Comparison of ENCODE assay signal across 16 cellular contexts in the genomic region with DNA sequence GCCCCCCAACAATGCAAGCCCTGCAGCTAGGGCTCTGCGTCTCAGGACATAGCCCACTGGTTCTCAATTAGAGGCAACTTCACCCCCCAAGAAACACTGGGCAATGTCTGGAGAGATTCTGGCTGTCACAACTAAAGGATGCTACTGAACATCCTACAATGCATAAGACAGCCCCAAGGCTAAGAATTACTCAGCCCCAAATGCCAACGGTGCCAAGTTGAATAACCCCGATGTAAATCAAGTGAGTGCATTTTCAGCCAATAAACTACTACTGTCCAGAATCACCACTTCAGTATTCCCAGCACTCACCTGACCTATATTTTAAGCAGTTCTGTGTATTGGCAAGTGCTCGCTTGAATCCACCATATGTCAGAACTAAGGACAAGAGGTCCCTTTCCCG. TPM values are rescaled to one million over a fixed set of nuclear protein-coding genes. Genes with fewer than 3 reads are reported as not detected.
A peak's percentile ranks its signal among the peaks of the same experiment; 100 is the strongest.
DNase-seq lines count a peak whose midpoint lies in the region; ATAC-seq, FAIRE-seq and TF ChIP-seq lines count a peak whose summit lies in the region.
"Had no signal": no experiment of that assay in that cellular context is flagged by ENCODE, and none has a peak within 500 bp of the region (broad histone marks: within the 10 kb centered on the region; RNA-seq: fewer than 3 reads in every experiment).

No MANE protein-coding gene starts in this region.

- H3K4me3 ChIP-seq in SK-N-SH (ENCODE audit: low read depth in 2 of 2, low read length in 1 of 2) (no peak overlapping the region), keratinocyte (ENCODE audit: control insufficient read depth in 2 of 3, extremely low read depth in 1 of 3, insufficient read depth in 2 of 3, low read depth in 1 of 3, low read length in 3 of 3) (no peak overlapping the region)

- no peaks in the 10 kb centered on the region for H3K9me3 ChIP-seq in SK-N-SH
- no peaks in the 10 kb centered on the region for H3K9me3 ChIP-seq in keratinocyte (ENCODE audit: control insufficient read depth, low read depth, low read length)

- TF ChIP-seq CTCF in SK-N-SH (IDR thresholded peaks at IDR 0.05) (no peak), keratinocyte (optimal IDR thresholded peaks at IDR 0.05 in 1 of 3, IDR thresholded peaks at IDR 0.05 in 1 of 3, conservative IDR thresholded peaks at IDR 0.05 in 1 of 3; ENCODE audit: extremely low read depth in 1 of 3, insufficient read depth in 2 of 3, low read length in 3 of 3) (no peak)

- WGBS in SK-N-SH (ENCODE audit: low lambda C conversion rate), result 70% methylated on average over 5 of the region's 5 CpGs

- H3K79me2 ChIP-seq in SK-N-SH (ENCODE audit: insufficient read depth), result peaks cover 11% of the 10 kb centered on the region; the same call in 1 of the 2 replicates
- peaks cover 97% of the 10 kb centered on the region for H3K79me2 ChIP-seq in keratinocyte (ENCODE audit: control insufficient read depth, insufficient read depth, low read length)

- peaks cover 0 to 10% of the 10 kb centered on the region in 2 experiments; a peak in 2 of 4 replicates for H3K4me1 ChIP-seq in SK-N-SH (ENCODE audit: control insufficient read depth in 1 of 2, insufficient read depth in 2 of 2, low read depth in 1 of 2, low read length in 1 of 2)
- peaks cover 73% of the 10 kb centered on the region for H3K4me1 ChIP-seq in keratinocyte (ENCODE audit: control insufficient read depth, extremely low read depth, insufficient read depth, low read length)

- H3K9ac ChIP-seq in SK-N-SH (no peak overlapping the region), keratinocyte (ENCODE audit: control insufficient read depth, extremely low read depth, insufficient read depth, low read length) (peak overlapping the region; percentile 97)

- H3K27me3 ChIP-seq in SK-N-SH (ENCODE audit: insufficient read depth) (no peaks in the 10 kb centered on the region), keratinocyte (ENCODE audit: control insufficient read depth, extremely low read depth, insufficient read depth, low read length) (no peaks in the 10 kb centered on the region)

- H3K9me2 ChIP-seq in SK-N-SH, result no peaks in the 10 kb centered on the region

- H3K36me3 ChIP-seq in SK-N-SH (replicated peaks in 1 of 2; ENCODE audit: control insufficient read depth in 1 of 2, insufficient read depth in 2 of 2, low read length in 1 of 2) (no peaks in the 10 kb centered on the region), keratinocyte (ENCODE audit: control insufficient read depth in 2 of 2, extremely low read depth in 1 of 2, insufficient read depth in 2 of 2, low read length in 2 of 2) (peaks cover 22 to 24% of the 10 kb centered on the region in 2 experiments)

- H4K20me1 ChIP-seq in SK-N-SH (ENCODE audit: insufficient read depth) (no peaks in the 10 kb centered on the region), keratinocyte (ENCODE audit: control insufficient read depth, extremely low read depth, insufficient read depth, low read length) (peaks cover 92% of the 10 kb centered on the region)

- H3K27ac ChIP-seq in SK-N-SH (ENCODE audit: low read depth in 2 of 2, low read length in 1 of 2) (no peak overlapping the region), keratinocyte (ENCODE audit: control insufficient read depth, insufficient read depth, low read length) (no peak overlapping the region)
- H3K27ac ChIP-seq: 22Rv1 had no signal

- ATAC-seq in SK-N-SH treated with all-trans-retinoic acid at 6 μM for 48 hours, result peak; percentile 8; the same call in 1 of the 3 replicates
- no peak for ATAC-seq in GM21737 (IDR thresholded peaks at IDR 0.05; ENCODE audit: unreplicated experiment)
- no peak for ATAC-seq in GM18861 (IDR thresholded peaks at IDR 0.05; ENCODE audit: unreplicated experiment)

- no peak overlapping the region for H2AFZ ChIP-seq in SK-N-SH (ENCODE audit: low read depth)
- no peak overlapping the region for H2AFZ ChIP-seq in keratinocyte (ENCODE audit: control insufficient read depth, low read length)

- CTCF ChIA-PET in SK-N-SH (lab: Yijun Ruan, JAX), result interaction anchor here (0.6 to 1.4 kb wide), 2 partner anchors 15 to 477 kb away, joined by 3 to 4 read pairs; no protein-coding TSS in a partner anchor

- H3K9me1 ChIP-seq in keratinocyte (ENCODE audit: control insufficient read depth, extremely low read depth, insufficient read depth, low read length), result peaks cover 32% of the 10 kb centered on the region

- TF ChIP-seq RAD21 in SK-N-SH (IDR thresholded peaks at IDR 0.05; ENCODE audit: low read length), result no peak

- dilution Hi-C loops in keratinocyte (cut with MboI; ENCODE audit: extremely low pct_ligation_motif_present, low sequenced_read_pairs), result no loop called here

- TF ChIP-seq EP300 in SK-N-SH (IDR thresholded peaks at IDR 0.05; ENCODE audit: borderline replicate concordance in 1 of 2, low read depth in 1 of 2, low read length in 1 of 2), result no peak

- DNase-seq in SK-N-SH (no peak), RPMI7951 (ENCODE audit: low read depth) (peak; percentile 55), keratinocyte (ENCODE audit: low read depth, low spot score) (no peak), NCI-H1694 (lab: John Stamatoyannopoulos, UW) (no peak), NCI-H2081 treated with DMSO at 0.1 percent for 48 hours (lab: John Stamatoyannopoulos, UW) (no peak)
- DNase-seq: CD4-positive, alpha-beta memory T cell; DMS79; GF-D8; NCI-H187 treated with DMSO at 0.1 percent for 48 hours; OCI-M1 had no signal

- no peak overlapping the region for H3K4me2 ChIP-seq in SK-N-SH
- peak overlapping the region; percentile 95 for H3K4me2 ChIP-seq in keratinocyte (ENCODE audit: control insufficient read depth, extremely low read depth, insufficient read depth, low read depth, low read length)

- H3F3A ChIP-seq in SK-N-SH (replicated peaks; ENCODE audit: insufficient read depth), result no peaks in the 10 kb centered on the region

- POLR2A ChIA-PET in SK-N-SH (lab: Yijun Ruan, JAX), result no interaction called here

- peak; percentile 48 for FAIRE-seq in keratinocyte (lab: Jason Lieb, UNC)
- FAIRE-seq: GM12892 had no signal

TF ChIP-seq in SK-N-SH treated with all-trans-retinoic acid at 6 μM for 48 hours, 23 proteins besides CTCF, POLR2A, EP300 and RAD21:
- no peak for TF ChIP-seq TOX (CRISPR knock-in tag; IDR thresholded peaks at IDR 0.05; ENCODE audit: borderline replicate concordance)
- no peak for TF ChIP-seq OSR1 (CRISPR knock-in tag; IDR thresholded peaks at IDR 0.05)
- TF ChIP-seq RARB (CRISPR knock-in tag; IDR thresholded peaks at IDR 0.05), result no peak
- no peak for TF ChIP-seq POU6F1 (CRISPR knock-in tag; IDR thresholded peaks at IDR 0.05; ENCODE audit: borderline replicate concordance, low read depth)
- TF ChIP-seq ZNF565 (CRISPR knock-in tag; conservative IDR thresholded peaks at IDR 0.05; ENCODE audit: low read depth), result no peak
- TF ChIP-seq ZFP30 (CRISPR knock-in tag; IDR thresholded peaks at IDR 0.05), result no peak
- TF ChIP-seq GLIS3 (CRISPR knock-in tag; IDR thresholded peaks at IDR 0.05), result no peak
- no peak for TF ChIP-seq ZNF70 (CRISPR knock-in tag; IDR thresholded peaks at IDR 0.05)

TF ChIP-seq in SK-N-SH, 30 proteins besides CTCF, POLR2A, EP300 and RAD21 (continues in another document):
- no peak for TF ChIP-seq FOSL2 (IDR thresholded peaks at IDR 0.05; ENCODE audit: borderline replicate concordance, low read depth)
- no peak for TF ChIP-seq MXI1 (IDR thresholded peaks at IDR 0.05; ENCODE audit: low read depth, low read length)
- TF ChIP-seq TCF12 (IDR thresholded peaks at IDR 0.05), result no peak
- no peak for TF ChIP-seq SIN3A (IDR thresholded peaks at IDR 0.05; ENCODE audit: borderline replicate concordance, low read depth, low read length)
- TF ChIP-seq GABPA (IDR thresholded peaks at IDR 0.05; ENCODE audit: low read depth), result no peak
- no peak for TF ChIP-seq YY1 (IDR thresholded peaks at IDR 0.05; ENCODE audit: low read depth)
- no peak for TF ChIP-seq MEF2A (IDR thresholded peaks at IDR 0.05; ENCODE audit: borderline replicate concordance, low read depth)
- no peak for TF ChIP-seq SMC3 (IDR thresholded peaks at IDR 0.05; ENCODE audit: low read depth, low read length)
- TF ChIP-seq RFX5 (IDR thresholded peaks at IDR 0.05; ENCODE audit: low read length), result no peak
- no peak for TF ChIP-seq FOXM1 (IDR thresholded peaks at IDR 0.05; ENCODE audit: low read depth)
- TF ChIP-seq TAF1 (IDR thresholded peaks at IDR 0.05; ENCODE audit: borderline replicate concordance, low read depth, low read length), result no peak
- no peak for TF ChIP-seq TEAD4 (IDR thresholded peaks at IDR 0.05; ENCODE audit: borderline replicate concordance, insufficient read depth)
- TF ChIP-seq, protein P1, sequence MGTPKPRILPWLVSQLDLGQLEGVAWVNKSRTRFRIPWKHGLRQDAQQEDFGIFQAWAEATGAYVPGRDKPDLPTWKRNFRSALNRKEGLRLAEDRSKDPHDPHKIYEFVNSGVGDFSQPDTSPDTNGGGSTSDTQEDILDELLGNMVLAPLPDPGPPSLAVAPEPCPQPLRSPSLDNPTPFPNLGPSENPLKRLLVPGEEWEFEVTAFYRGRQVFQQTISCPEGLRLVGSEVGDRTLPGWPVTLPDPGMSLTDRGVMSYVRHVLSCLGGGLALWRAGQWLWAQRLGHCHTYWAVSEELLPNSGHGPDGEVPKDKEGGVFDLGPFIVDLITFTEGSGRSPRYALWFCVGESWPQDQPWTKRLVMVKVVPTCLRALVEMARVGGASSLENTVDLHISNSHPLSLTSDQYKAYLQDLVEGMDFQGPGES (IDR thresholded peaks at IDR 0.05; ENCODE audit: low read depth, low read length), result no peak
- no peak for TF ChIP-seq POLR2AphosphoS5 (IDR thresholded peaks at IDR 0.05; ENCODE audit: low read depth, low read length)
- TF ChIP-seq EZH2phosphoT487 (IDR thresholded peaks at IDR 0.05; ENCODE audit: borderline replicate concordance, low read depth), result no peak
- no peak for TF ChIP-seq ELF1 (IDR thresholded peaks at IDR 0.05)
- no peak for TF ChIP-seq CHD2 (IDR thresholded peaks at IDR 0.05; ENCODE audit: low read length, partially characterized antibody)

RNA-seq across cellular contexts. Expression of gene RIPK4, which starts 6.9 kb away (rescaled TPM):
- polyA plus RNA-seq in SK-N-SH (2012; rRNA removed) (7.0 and 11.0 TPM in 2 replicates), keratinocyte (16.6 to 23.4 TPM (median 18.4 TPM) in 3 replicates)
- polyA plus RNA-seq in SK-N-SH (2012; cell fraction: cytosol; rRNA removed), result 4.2 and 5.7 TPM in 2 replicates
- polyA plus RNA-seq in SK-N-SH (2012; cell fraction: nucleus; rRNA removed), result 33.7 and 42.4 TPM in 2 replicates
- total RNA-seq in RPMI7951 (2014; rRNA removed; shearing (Covaris generic)), result 10.3 and 12.3 TPM in 2 replicates
- polyA plus RNA-seq in keratinocyte (2011; ENCODE audit: low read depth), result 11.0 TPM
- polyA plus RNA-seq in keratinocyte (2011; cell fraction: cytosol; rRNA removed), result 13.0 and 20.1 TPM in 2 replicates
- polyA plus RNA-seq in keratinocyte (2011; cell fraction: nucleus; rRNA removed), result 54.2 and 65.2 TPM in 2 replicates
- 30.8 and 35.3 TPM in 2 replicates for polyA plus RNA-seq in keratinocyte (2012; ENCODE audit: low replicate concordance)
- polyA minus RNA-seq in keratinocyte, result 28.0 to 48.3 TPM (median 30.7 TPM) in 3 replicates
- polyA minus RNA-seq in keratinocyte (2011; cell fraction: cytosol; rRNA and poly(A)+ RNA removed), result 40.3 TPM
- 80.7 and 89.5 TPM in 2 replicates for polyA minus RNA-seq in keratinocyte (2011; cell fraction: nucleus; rRNA and poly(A)+ RNA removed)
- total RNA-seq: LHCN-M2 had no signal
